ENCODE assay signal across 14 cellular contexts in the genomic region with DNA sequence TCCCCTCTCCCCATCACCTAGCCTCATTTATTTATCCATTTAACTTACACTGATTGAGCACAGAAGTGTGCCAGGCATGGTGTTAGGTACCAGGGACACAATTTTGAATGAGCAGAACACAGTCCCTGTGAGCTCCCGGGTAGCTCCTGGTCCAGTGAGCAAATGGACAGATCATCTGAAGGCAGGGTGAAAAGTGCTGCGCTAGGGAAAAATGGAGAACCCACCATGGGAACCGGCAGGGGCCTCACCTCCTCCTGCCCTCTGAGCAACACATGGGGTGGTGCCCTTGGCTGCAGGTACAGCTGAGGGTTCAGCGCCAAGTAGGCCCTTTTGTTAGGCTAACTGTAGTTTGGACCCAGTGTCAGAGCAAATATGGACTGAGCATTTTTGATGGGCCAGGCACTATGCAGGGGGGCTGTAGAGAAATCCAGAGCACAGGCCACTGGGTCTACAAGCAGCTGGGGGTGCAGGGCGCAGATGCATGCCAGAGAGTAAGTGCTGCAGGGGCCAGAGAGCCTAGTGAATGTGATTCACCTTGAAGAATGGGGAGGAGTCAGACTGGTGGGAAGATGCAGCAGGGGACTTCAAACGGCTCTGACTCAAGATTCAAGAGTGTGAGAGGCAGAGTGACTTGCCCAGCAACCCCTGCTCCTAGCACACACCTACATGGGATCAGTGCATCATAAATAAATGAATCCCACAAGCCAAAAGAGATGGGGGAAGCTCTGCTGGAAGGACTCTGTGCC. TPM values are rescaled to one million over a fixed set of nuclear protein-coding genes. Genes with fewer than 3 reads are reported as not detected.
DNase-seq lines count a peak whose midpoint lies in the region; ATAC-seq, FAIRE-seq and TF ChIP-seq lines count a peak whose summit lies in the region.
"Had no signal": no experiment of that assay in that cellular context is flagged by ENCODE, and none has a peak within 500 bp of the region (broad histone marks: within the 10 kb centered on the region; RNA-seq: fewer than 3 reads in every experiment).

No MANE protein-coding gene starts in this region.

- H3K27ac ChIP-seq in cardiac muscle cell (peak overlapping the region; percentile 73), astrocyte (ENCODE audit: low read depth, low read length) (peak overlapping the region; percentile 63), uterus (peak overlapping the region; percentile 74)
- H3K27ac ChIP-seq: SJSA1 had no signal

- H3K27ac Mint-ChIP-seq in astrocyte (ENCODE audit: unreplicated experiment): peak overlapping the region; percentile 78

- peak overlapping the region; percentile 34 for H3K4me3 Mint-ChIP-seq in astrocyte (ENCODE audit: unreplicated experiment)
- H3K4me3 Mint-ChIP-seq: naive thymus-derived CD8-positive, alpha-beta T cell had no signal

- peaks cover 43% of the 10 kb centered on the region for H3K36me3 Mint-ChIP-seq in astrocyte (ENCODE audit: low read depth, unreplicated experiment)
- H3K36me3 Mint-ChIP-seq: CD8-positive, alpha-beta memory T cell; naive thymus-derived CD8-positive, alpha-beta T cell had no signal

- TF ChIP-seq CTCF in cardiac muscle cell (IDR thresholded peaks at IDR 0.05; ENCODE audit: low read depth, low read length): no peak
- TF ChIP-seq CTCF in astrocyte (IDR thresholded peaks at IDR 0.05; ENCODE audit: insufficient read depth, low read depth, low read length): no peak
- no peak for TF ChIP-seq CTCF in uterus (IDR thresholded peaks at IDR 0.05)

- H2AFZ ChIP-seq in astrocyte (ENCODE audit: low read depth, low read length): no peak overlapping the region

- no peak overlapping the region for H3K4me3 ChIP-seq in cardiac muscle cell
- H3K4me3 ChIP-seq in astrocyte (ENCODE audit: insufficient read depth, low read depth, low read length): no peak overlapping the region
- no peak overlapping the region for H3K4me3 ChIP-seq in uterus
- H3K4me3 ChIP-seq: SJSA1 had no signal

- no peak for TF ChIP-seq POLR2A in uterus (IDR thresholded peaks at IDR 0.05)

- intact Hi-C loops in left ventricle myocardium superior (cut with micrococcal nuclease) (no loop called here), uterus (cut with DNase I; ENCODE audit: low total_unique reads) (no loop called here)

- DNase-seq in cardiac muscle cell (ENCODE audit: low read depth in 1 of 2, low spot score in 1 of 2) (no peak), left ventricle myocardium superior (no peak), astrocyte (ENCODE audit: low read depth) (peak; percentile 89), kidney tubule cell (ENCODE audit: low spot score) (peak; percentile 92), uterus (peak in 1 of 2 donors; percentile 12), C1 segment of cervical spinal cord (lab: John Stamatoyannopoulos, UW) (no peak), HT-29 (ENCODE audit: low spot score) (no peak)
- DNase-seq: activated CD8-positive, alpha-beta memory T cell treated with anti-CD3 and anti-CD28 coated beads, Interleukin-2, amount 50 U/mL, for 48 hours; CD8-positive, alpha-beta memory T cell; naive thymus-derived CD8-positive, alpha-beta T cell; NCI-H1048 had no signal

- peaks cover 5% of the 10 kb centered on the region for H4K20me1 ChIP-seq in astrocyte (ENCODE audit: insufficient read depth, low read length)

- peaks cover 48% of the 10 kb centered on the region for H3K4me1 Mint-ChIP-seq in astrocyte (ENCODE audit: low read depth, unreplicated experiment)

- H3K4me1 ChIP-seq in cardiac muscle cell (ENCODE audit: low read depth) (peaks cover 17% of the 10 kb centered on the region), astrocyte (ENCODE audit: insufficient read depth, low read length) (peaks cover 41% of the 10 kb centered on the region), uterus (peaks cover 0 to 16% of the 10 kb centered on the region in 2 donors)

- H3K9ac ChIP-seq in astrocyte (ENCODE audit: low read length): peak overlapping the region; percentile 34

- H3K36me3 ChIP-seq in cardiac muscle cell: no peaks in the 10 kb centered on the region
- H3K36me3 ChIP-seq in astrocyte (ENCODE audit: insufficient read depth, low read length): peaks cover 14% of the 10 kb centered on the region
- H3K36me3 ChIP-seq in uterus: no peaks in the 10 kb centered on the region
- H3K36me3 ChIP-seq: SJSA1 had no signal

- H3K27me3 ChIP-seq in cardiac muscle cell (no peaks in the 10 kb centered on the region), astrocyte (ENCODE audit: insufficient read depth, low read length) (no peaks in the 10 kb centered on the region), uterus (no peaks in the 10 kb centered on the region)
- H3K27me3 ChIP-seq: SJSA1 had no signal

- no peaks in the 10 kb centered on the region for H3K9me3 ChIP-seq in cardiac muscle cell (ENCODE audit: low read depth)
- H3K9me3 ChIP-seq in astrocyte (ENCODE audit: insufficient read depth, low read depth, low read length): no peaks in the 10 kb centered on the region
- H3K9me3 ChIP-seq in uterus: no peaks in the 10 kb centered on the region
- H3K9me3 ChIP-seq: SJSA1 had no signal

- ATAC-seq in left ventricle myocardium superior (no peak), GM18498 (IDR thresholded peaks at IDR 0.05; ENCODE audit: unreplicated experiment) (no peak)
- ATAC-seq: naive thymus-derived CD8-positive, alpha-beta T cell had no signal

- FAIRE-seq in astrocyte (lab: Jason Lieb, UNC): peak; percentile 54
- FAIRE-seq: frontal cortex had no signal

- H3K4me2 ChIP-seq in astrocyte (ENCODE audit: low read length): peak overlapping the region; percentile 22

- peaks cover 57% of the 10 kb centered on the region for H3K79me2 ChIP-seq in astrocyte (ENCODE audit: insufficient read depth, low read length)

- peaks cover 2% of the 10 kb centered on the region for H3K27me3 Mint-ChIP-seq in astrocyte (ENCODE audit: low read depth, unreplicated experiment)

- H3K9me3 Mint-ChIP-seq in astrocyte (ENCODE audit: unreplicated experiment): peaks cover 7% of the 10 kb centered on the region
- H3K9me3 Mint-ChIP-seq: CD8-positive, alpha-beta memory T cell; naive thymus-derived CD8-positive, alpha-beta T cell had no signal

RNA-seq across cellular contexts. Expression of gene LTBP2, which starts 28.2 kb away (rescaled TPM):
- total RNA-seq in cardiac muscle cell (4.4 and 5.4 TPM in 2 replicates), left ventricle myocardium superior (16.0 TPM), astrocyte (162 and 196 TPM in 2 replicates), uterus (10 to 100 TPM; 18.8 to 70.6 (median 35.1) TPM)
- polyA plus RNA-seq in cardiac muscle cell: 1.5 and 2.0 TPM in 2 replicates
- 0.31 and 2.6 TPM in 2 replicates for total RNA-seq in HT-29 (2014; rRNA removed; shearing (Covaris generic))

Comparison
In these comparisons a context has a peak if more than half of its experiments do, and no peak if none do; other contexts are left out.
1. DNase-seq: peak in astrocyte (single experiment) and kidney tubule cell (single experiment); none in cardiac muscle cell (0 of 2), left ventricle myocardium superior (single experiment), C1 segment of cervical spinal cord (0 of 14) and HT-29 (single experiment).
2. Peak in every context shown above with its lines, with median percentiles within 50 percentile points of each other: H3K27ac ChIP-seq.